ENCODE assay signal across 1 cellular context in genomic region chr12:95571369-95571768, GRCh38.
TF ChIP-seq lines count a peak whose summit lies in the region.

No MANE protein-coding gene starts in this region.

TF ChIP-seq in GM12878, 131 proteins besides CTCF, POLR2A, EP300 and RAD21:
- TF ChIP-seq E2F8 (IDR thresholded peaks at IDR 0.05; ENCODE audit: low read depth, partially characterized antibody) (no peak), WRNIP1 (IDR thresholded peaks at IDR 0.05; ENCODE audit: borderline replicate concordance, low read depth, low read length) (no peak), LARP7 (IDR thresholded peaks at IDR 0.05) (no peak), MEF2A (IDR thresholded peaks at IDR 0.05; ENCODE audit: insufficient read depth, low read depth, low read length) (no peak), NR2F1 (conservative IDR thresholded peaks at IDR 0.05) (no peak), MAX (IDR thresholded peaks at IDR 0.05; ENCODE audit: low read depth, low read length) (no peak), USF2 (IDR thresholded peaks at IDR 0.05; ENCODE audit: borderline replicate concordance, low read depth, low read length) (no peak), RFX5 (IDR thresholded peaks at IDR 0.05; ENCODE audit: low read depth, low read length) (no peak), BACH1 (IDR thresholded peaks at IDR 0.05; ENCODE audit: borderline replicate concordance) (no peak), RBBP5 (conservative IDR thresholded peaks at IDR 0.05) (no peak), ZBTB4 (CRISPR knock-in tag; IDR thresholded peaks at IDR 0.05) (no peak), MLLT1 (IDR thresholded peaks at IDR 0.05) (no peak), NKRF (conservative IDR thresholded peaks at IDR 0.05) (no peak), NBN (IDR thresholded peaks at IDR 0.05) (no peak), BHLHE40 (IDR thresholded peaks at IDR 0.05; ENCODE audit: borderline replicate concordance in 1 of 2, low read depth in 2 of 2, low read length in 1 of 2) (no peak), IKZF1 (conservative IDR thresholded peaks at IDR 0.05) (no peak), SIN3A (IDR thresholded peaks at IDR 0.05; ENCODE audit: low read depth, low read length) (no peak), TCF7 (IDR thresholded peaks at IDR 0.05; ENCODE audit: borderline replicate concordance) (no peak), BRCA1 (IDR thresholded peaks at IDR 0.05; ENCODE audit: low read depth, low read length) (no peak), ZNF217 (IDR thresholded peaks at IDR 0.05) (no peak)
TF ChIP-seq in GM12878: peak in this region for 0.
